11 cellular contexts compared by ENCODE assay signal in genomic region chr3:168085491-168086119, GRCh38. TPM values are rescaled to one million over a fixed set of nuclear protein-coding genes. Genes with fewer than 3 reads are reported as not detected.
DNase-seq lines count a peak whose midpoint lies in the region; ATAC-seq, FAIRE-seq and TF ChIP-seq lines count a peak whose summit lies in the region.
"Had no signal": no experiment of that assay in that cellular context is flagged by ENCODE, and none has a peak within 500 bp of the region (broad histone marks: within the 10 kb centered on the region; RNA-seq: fewer than 3 reads in every experiment).

No MANE protein-coding gene starts in this region.

- TF ChIP-seq CTCF in K562 (IDR thresholded peaks at IDR 0.05 in 2 of 3, conservative IDR thresholded peaks at IDR 0.05 in 1 of 3; ENCODE audit: insufficient read depth in 2 of 3, low read depth in 1 of 3, low read length in 3 of 3) (no peak), body of pancreas (IDR thresholded peaks at IDR 0.05) (no peak), kidney (IDR thresholded peaks at IDR 0.05; ENCODE audit: borderline replicate concordance, extremely low read depth, insufficient read depth) (no peak)

- peaks cover 0 to 55% of the 10 kb centered on the region in 2 experiments; a peak in 3 of 5 replicates for H3K4me1 ChIP-seq in K562 (replicated peaks in 1 of 2; ENCODE audit: control insufficient read depth in 2 of 2, insufficient read depth in 2 of 2, low read length in 2 of 2)
- H3K4me1 ChIP-seq in body of pancreas = peaks cover 32% of the 10 kb centered on the region
- peaks cover 0 to 21% of the 10 kb centered on the region in 2 donors for H3K4me1 ChIP-seq in kidney (ENCODE audit: control insufficient read depth in 1 of 2, insufficient read depth in 1 of 2, low read depth in 1 of 2, low read length in 2 of 2)

- no peak for TF ChIP-seq POLR2A in K562 (conservative IDR thresholded peaks at IDR 0.05)
- TF ChIP-seq POLR2A in body of pancreas (IDR thresholded peaks at IDR 0.05) = no peak

- no TSS peak for BruUV-seq in K562 (replicated peaks; lab: Mats Ljungman, UMichigan)

- peak in 1 of 4 experiments; percentile 33 for DNase-seq in K562 (ENCODE audit: extremely low read depth in 1 of 4, low spot score in 3 of 4)
- DNase-seq in body of pancreas = no peak
- DNase-seq in activated effector memory CD4-positive, alpha-beta T cell treated with Interleukin-2 at 50 U/mL for 16 hours = no peak
- no peak for DNase-seq in kidney
- DNase-seq: Calu3, endodermal cell, NCI-H1092, Right ventricle myocardium superior had no signal

- no peaks in the 10 kb centered on the region for H4K20me1 ChIP-seq in K562 (replicated peaks; ENCODE audit: control insufficient read depth, insufficient read depth, low read length)

- TF ChIP-seq RAD21 in K562 (CRISPR knock-in tag; conservative IDR thresholded peaks at IDR 0.05 in 1 of 2, IDR thresholded peaks at IDR 0.05 in 1 of 2) = no peak

- ATAC-seq in GM19035 (IDR thresholded peaks at IDR 0.05; ENCODE audit: unreplicated experiment) = peak; percentile 49
- peak; percentile 66 for ATAC-seq in GM21825 (IDR thresholded peaks at IDR 0.05; ENCODE audit: unreplicated experiment)
- peak; percentile 58 for ATAC-seq in HG03342 (IDR thresholded peaks at IDR 0.05; ENCODE audit: unreplicated experiment)
- no peak for ATAC-seq in K562
- no peak for ATAC-seq in body of pancreas

- peaks cover 99% of the 10 kb centered on the region for H3K79me2 ChIP-seq in K562 (ENCODE audit: control insufficient read depth, insufficient read depth, low read length)

- H3K9me3 ChIP-seq in K562 (replicated peaks; ENCODE audit: control insufficient read depth, insufficient read depth, low read depth, low read length) (no peaks in the 10 kb centered on the region), body of pancreas (no peaks in the 10 kb centered on the region), kidney (ENCODE audit: control insufficient read depth in 1 of 2, low read length in 2 of 2) (no peaks in the 10 kb centered on the region)

- TF ChIP-seq EP300 in K562 (IDR thresholded peaks at IDR 0.05; ENCODE audit: low read length) = no peak

- no peaks in the 10 kb centered on the region for H3K9me1 ChIP-seq in K562 (ENCODE audit: control insufficient read depth, insufficient read depth, low read length)

- no peak for FAIRE-seq in K562 (lab: Jason Lieb, UNC)
- no peak for FAIRE-seq in kidney (lab: Jason Lieb, UNC)

- in situ Hi-C loops in K562 (cut with MboI) = no loop called here

- POLR2A ChIA-PET in K562 (lab: Yijun Ruan, JAX) = interaction anchor here (1.2 to 2.5 kb wide), 3 partner anchors 9 to 11 kb away, joined by 3 to 6 read pairs (median 3); no protein-coding TSS in a partner anchor

- H3K27me3 ChIP-seq in K562 (ENCODE audit: control insufficient read depth in 2 of 2, insufficient read depth in 2 of 2, low read length in 2 of 2) = no peaks in the 10 kb centered on the region
- H3K27me3 ChIP-seq in body of pancreas = no peaks in the 10 kb centered on the region

- no peak overlapping the region; the same call in 1 of the 2 replicates for H3K4me2 ChIP-seq in K562 (ENCODE audit: insufficient read depth, low read length)

- H3K27ac ChIP-seq in K562 (ENCODE audit: extremely low read depth, low read depth, low read length) (0 out of 3 replicates have a peak overlapping the region, but pooled peaks have one; percentile 14), body of pancreas (no peak overlapping the region), kidney (ENCODE audit: low read depth in 2 of 2, low read length in 2 of 2) (no peak overlapping the region)

- no peak overlapping the region for H2AFZ ChIP-seq in K562 (ENCODE audit: low read depth, low read length)

- 29% methylated on average over 4 of the region's 4 CpGs for WGBS in K562 (ENCODE audit: insufficient coverage, low coverage, missing lambda C conversion rate)
- 84 to 86% methylated on average over 4 of the region's 4 CpGs for WGBS in body of pancreas, 2 donors

- H3K9ac ChIP-seq in K562 (ENCODE audit: insufficient read depth in 1 of 2, low read depth in 2 of 2, low read length in 2 of 2) = no peak overlapping the region
- no peak overlapping the region for H3K9ac ChIP-seq in kidney (ENCODE audit: low read length in 2 of 2)

- H3K4me3 ChIP-seq in K562 (no peak overlapping the region), body of pancreas (no peak overlapping the region), kidney (ENCODE audit: low read length in 2 of 2) (no peak overlapping the region)

- H3K36me3 ChIP-seq in K562 (ENCODE audit: control insufficient read depth, insufficient read depth, low read length) (peaks cover 3% of the 10 kb centered on the region; the same call in 1 of the 3 replicates), body of pancreas (replicated peaks in 1 of 2; ENCODE audit: insufficient read depth in 1 of 2, low read depth in 2 of 2) (no peaks in the 10 kb centered on the region), kidney (ENCODE audit: control insufficient read depth in 1 of 2, insufficient read depth in 2 of 2, low read length in 2 of 2) (no peaks in the 10 kb centered on the region)

- intact Hi-C loops in K562 (cut with micrococcal nuclease) = no loop called here
- intact Hi-C loops in body of pancreas (cut with DNase I) = no loop called here
- intact Hi-C loops in kidney (cut with DNase I) = no loop called here

- CTCF ChIA-PET in K562 (lab: Yijun Ruan, JAX; ENCODE audit: low intra/inter-chr PET ratio) = no interaction called here

TF ChIP-seq in K562, 482 proteins besides CTCF, POLR2A, EP300 and RAD21:
- TF ChIP-seq EGR1 (conservative IDR thresholded peaks at IDR 0.05) = no peak
- no peak for TF ChIP-seq PHF21A (IDR thresholded peaks at IDR 0.05; ENCODE audit: borderline replicate concordance, low read depth)
- 0 out of 2 replicates have a peak, but pooled peaks have one; percentile 33 for TF ChIP-seq ADNP (tag; IDR thresholded peaks at IDR 0.05)
- no peak for TF ChIP-seq CBX1 (IDR thresholded peaks at IDR 0.05; ENCODE audit: low read depth)
- TF ChIP-seq, protein P1, sequence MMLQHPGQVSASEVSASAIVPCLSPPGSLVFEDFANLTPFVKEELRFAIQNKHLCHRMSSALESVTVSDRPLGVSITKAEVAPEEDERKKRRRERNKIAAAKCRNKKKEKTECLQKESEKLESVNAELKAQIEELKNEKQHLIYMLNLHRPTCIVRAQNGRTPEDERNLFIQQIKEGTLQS (IDR thresholded peaks at IDR 0.05) = 0 out of 2 replicates have a peak, but pooled peaks have one; percentile 45
- TF ChIP-seq, protein P1 (CRISPR knock-in tag; conservative IDR thresholded peaks at IDR 0.05) = no peak

RNA-seq across cellular contexts. Expression of gene GOLIM4, which starts 10.1 kb away (rescaled TPM):
- 19.0 and 64.7 TPM in 2 replicates for total RNA-seq in K562 (2011; cell fraction: chromatin; rRNA removed; ENCODE audit: low replicate concordance)
- total RNA-seq in K562 (2011; cell fraction: nucleolus; rRNA removed) = 22.7 and 26.3 TPM in 2 replicates
- 35.1 and 43.4 TPM in 2 replicates for total RNA-seq in K562 (2011; cell fraction: nucleoplasm; rRNA removed)
- total RNA-seq in K562 (2014; rRNA removed) (39.4 and 43.7 TPM in 2 replicates), K562 (2014; rRNA removed; fragmentation: Illumina TruSeq; extraction: Trizol) (31.9 and 36.8 TPM in 2 replicates), K562 (2015; rRNA removed; fragmentation: Illumina TruSeq; extraction: Trizol) (36.0 TPM in 2 replicates), K562 (2021) (27.0 and 29.2 TPM in 2 replicates), body of pancreas (10 to 100 TPM; 21.0 to 32.6 TPM), kidney (29.9 TPM)
- polyA plus RNA-seq in K562 (2011; rRNA removed) (9.3 and 12.8 TPM in 2 replicates), K562 (2014; fragmentation: Illumina TruSeq; extraction: Trizol) (32.6 and 37.5 TPM in 2 replicates), K562 (2014; fragmentation: Nextera tagmentation; extraction: Ambion mirVana) (10 to 100 TPM; 11.3 to 12.0 TPM), K562 (2014; rRNA removed) (20.5 and 31.0 TPM in 2 replicates), kidney (ENCODE audit: insufficient read depth, low read depth, low replicate concordance) (15.5 TPM)
- 7.7 and 9.2 TPM in 2 replicates for polyA plus RNA-seq in K562 (2011; cell fraction: cytosol; rRNA removed)
- polyA plus RNA-seq in K562 (2011; cell fraction: nucleus; rRNA removed) = 16.0 and 16.9 TPM in 2 replicates
- 29.7 TPM in 2 replicates for polyA plus RNA-seq in K562 (2012)
- polyA minus RNA-seq in K562 (2011; rRNA and poly(A)+ RNA removed) = 41.7 and 56.2 TPM in 2 replicates
- 17.6 and 25.5 TPM in 2 replicates for polyA minus RNA-seq in K562 (2011; cell fraction: cytosol; rRNA and poly(A)+ RNA removed)
- polyA minus RNA-seq in K562 (2011; cell fraction: nucleus; rRNA and poly(A)+ RNA removed) = 21.0 and 36.3 TPM in 2 replicates

Comparison
In these comparisons a context has a peak if more than half of its experiments do, and no peak if none do; other contexts are left out.
1. ATAC-seq: peak in GM19035 (single experiment), GM21825 (single experiment) and HG03342 (single experiment); none in K562 (single experiment) and body of pancreas (single experiment).